ENCODE assay signal across 14 cellular contexts in the genomic region with DNA sequence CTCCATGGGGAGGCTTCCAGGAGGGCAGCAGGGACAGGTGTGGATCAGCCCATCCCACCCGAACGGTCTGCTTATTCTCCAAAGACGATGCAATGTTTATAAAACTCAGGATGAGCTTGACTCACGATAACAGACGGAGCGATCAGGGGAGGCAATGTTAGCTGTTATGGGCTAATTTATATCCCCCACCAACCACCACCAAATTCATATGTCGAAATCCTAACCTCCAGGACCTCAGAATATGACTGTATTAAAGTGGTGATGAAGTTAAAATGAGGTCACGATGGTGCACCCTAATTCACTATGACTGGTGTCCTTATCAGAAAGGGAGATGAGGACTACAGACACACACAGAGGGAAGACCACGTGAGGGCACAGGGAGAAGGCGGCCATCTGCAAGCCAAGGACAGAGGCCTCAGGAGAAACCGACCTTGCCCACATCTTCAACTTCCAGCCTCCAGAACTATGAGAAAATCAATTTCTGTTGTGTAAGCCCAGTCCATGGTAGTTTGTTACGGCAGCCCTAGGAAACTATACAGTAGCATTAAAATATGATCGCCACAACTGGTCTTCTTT. TPM values are rescaled to one million over a fixed set of nuclear protein-coding genes. Genes with fewer than 3 reads are reported as not detected.
DNase-seq lines count a peak whose midpoint lies in the region; TF ChIP-seq lines count a peak whose summit lies in the region.
"Had no signal": no experiment of that assay in that cellular context is flagged by ENCODE, and none has a peak within 500 bp of the region (broad histone marks: within the 10 kb centered on the region; RNA-seq: fewer than 3 reads in every experiment).

No MANE protein-coding gene starts in this region.

- no peaks in the 10 kb centered on the region for H3K27me3 ChIP-seq in trophoblast cell (ENCODE audit: insufficient read depth, low read length)

- H3K4me2 ChIP-seq in trophoblast cell (ENCODE audit: low read length), result no peak overlapping the region

- intact Hi-C loops in CD14-positive monocyte (cut with micrococcal nuclease), result loop anchor here (2.0 to 5.0 kb wide), 2 partner anchors 39 kb away; no protein-coding TSS in a partner anchor

- DNase-seq in CD14-positive monocyte (ENCODE audit: low spot score) (no peak), NB4 (ENCODE audit: low read depth) (peak; percentile 76), epithelial cell of esophagus (ENCODE audit: low read depth) (peak; percentile 82), trophoblast cell (no peak), cortex of kidney (lab: John Stamatoyannopoulos, UW) (no peak), NCI-H510A treated with DMSO at 0.1 percent for 48 hours (lab: John Stamatoyannopoulos, UW) (no peak), kidney glomerular epithelial cell (lab: John Stamatoyannopoulos, UW) (no peak), NAMALWA (ENCODE audit: low spot score) (no peak)
- DNase-seq: activated T-cell treated with anti-CD3 and anti-CD28 coated beads for 4 hours; CD4-positive, alpha-beta T cell; immature natural killer cell; NCI-H1930; T-helper 17 cell had no signal

- no CpG with 5 or more reads among the region's 13 CpGs for WGBS in trophoblast cell (ENCODE audit: extremely low coverage, insufficient coverage, insufficient read length)

- peak overlapping the region; percentile 18 for H2AK5ac ChIP-seq in trophoblast cell (ENCODE audit: low read length)

- no peak overlapping the region for H3K18ac ChIP-seq in trophoblast cell (ENCODE audit: low read length)

- no peak overlapping the region for H4K8ac ChIP-seq in trophoblast cell (ENCODE audit: low read depth, low read length)

- H3K4me1 ChIP-seq in trophoblast cell (ENCODE audit: control insufficient read depth in 1 of 2, insufficient read depth in 2 of 2, low read length in 2 of 2), result peaks cover 10 to 12% of the 10 kb centered on the region in 2 experiments

- H3K4me3 Mint-ChIP-seq in CD14-positive monocyte, result no peak overlapping the region
- H3K4me3 Mint-ChIP-seq: CD4-positive, alpha-beta T cell; immature natural killer cell; stimulated activated naive CD8-positive, alpha-beta T cell treated with anti-CD3 and anti-CD28 coated beads, Interleukin-15, Interleukin-2, amounts not matched to agents 100 ng/mL and 50 ng/mL, for 24 hours; T-helper 17 cell had no signal

- no peak for TF ChIP-seq POLR2A in NB4 (IDR thresholded peaks at IDR 0.05; ENCODE audit: extremely low read depth, insufficient read length)

- no peak overlapping the region for H3K27ac ChIP-seq in trophoblast cell (ENCODE audit: low read depth, low read length)

- no peak overlapping the region for H3K9ac ChIP-seq in trophoblast cell (ENCODE audit: low read length)

- H3K36me3 Mint-ChIP-seq in CD14-positive monocyte, result peaks cover 0 to 2% of the 10 kb centered on the region in 2 donors
- H3K36me3 Mint-ChIP-seq: immature natural killer cell had no signal

- H3K4me3 ChIP-seq in NB4 (ENCODE audit: low read depth, low read length), result no peak overlapping the region
- H3K4me3 ChIP-seq in epithelial cell of esophagus (ENCODE audit: low read length), result no peak overlapping the region
- H3K4me3 ChIP-seq in trophoblast cell (ENCODE audit: low read depth, low read length), result no peak overlapping the region

- peak overlapping the region in 5 of 7 donors; percentile 66 to 98 (median 88) for H3K27ac Mint-ChIP-seq in CD14-positive monocyte
- H3K27ac Mint-ChIP-seq: CD4-positive, alpha-beta T cell; immature natural killer cell; stimulated activated naive CD8-positive, alpha-beta T cell treated with anti-CD3 and anti-CD28 coated beads, Interleukin-15, Interleukin-2, amounts not matched to agents 100 ng/mL and 50 ng/mL, for 24 hours; T-helper 17 cell had no signal

- H3K4me1 Mint-ChIP-seq in CD14-positive monocyte, result peaks cover 50% of the 10 kb centered on the region
- H3K4me1 Mint-ChIP-seq: immature natural killer cell had no signal

- H3K4ac ChIP-seq in trophoblast cell (ENCODE audit: low read depth, low read length), result no peak overlapping the region

- H3K23ac ChIP-seq in trophoblast cell (ENCODE audit: low read length), result no peak overlapping the region

- peak overlapping the region; percentile 31 for H4K91ac ChIP-seq in trophoblast cell (ENCODE audit: low read depth, low read length)

- peaks cover 0 to 2% (median 0%) of the 10 kb centered on the region in 7 donors for H3K9me3 Mint-ChIP-seq in CD14-positive monocyte
- H3K9me3 Mint-ChIP-seq: CD4-positive, alpha-beta T cell; immature natural killer cell; stimulated activated naive CD8-positive, alpha-beta T cell treated with anti-CD3 and anti-CD28 coated beads, Interleukin-15, Interleukin-2, amounts not matched to agents 100 ng/mL and 50 ng/mL, for 24 hours had no signal

- H4K12ac ChIP-seq in trophoblast cell (ENCODE audit: low read depth, low read length), result no peak overlapping the region

- H2AFZ ChIP-seq in trophoblast cell (ENCODE audit: insufficient read depth, low read length, poor library complexity), result no peak overlapping the region

- peak overlapping the region; percentile 46 for H2BK12ac ChIP-seq in trophoblast cell (ENCODE audit: low read length)

- H2BK5ac ChIP-seq in trophoblast cell (ENCODE audit: low read depth, low read length, poor library complexity), result no peak overlapping the region

- H3K27me3 Mint-ChIP-seq in CD14-positive monocyte (ENCODE audit: low read depth in 3 of 3), result peaks cover 0 to 6% (median 2%) of the 10 kb centered on the region in 3 donors
- H3K27me3 Mint-ChIP-seq: CD4-positive, alpha-beta T cell; stimulated activated naive CD8-positive, alpha-beta T cell treated with anti-CD3 and anti-CD28 coated beads, Interleukin-15, Interleukin-2, amounts not matched to agents 100 ng/mL and 50 ng/mL, for 24 hours had no signal

- H3K14ac ChIP-seq in trophoblast cell (ENCODE audit: low read length), result no peak overlapping the region

- H3K79me1 ChIP-seq in trophoblast cell (ENCODE audit: low read length), result peaks cover 5% of the 10 kb centered on the region

- H3K36me3 ChIP-seq in trophoblast cell (ENCODE audit: control insufficient read depth in 1 of 2, insufficient read depth in 2 of 2, low read length in 2 of 2), result no peaks in the 10 kb centered on the region

- no peak overlapping the region for H2BK120ac ChIP-seq in trophoblast cell (ENCODE audit: insufficient read depth, low read length, poor library complexity)

- H3K79me2 ChIP-seq in trophoblast cell (ENCODE audit: control insufficient read depth, insufficient read depth, low read length, poor library complexity), result no peaks in the 10 kb centered on the region

- TF ChIP-seq CTCF in CD14-positive monocyte (IDR thresholded peaks at IDR 0.05), result no peak
- TF ChIP-seq CTCF in NB4 (IDR thresholded peaks at IDR 0.05; ENCODE audit: low read depth, low read length), result no peak
- TF ChIP-seq CTCF in epithelial cell of esophagus (IDR thresholded peaks at IDR 0.05; ENCODE audit: insufficient read depth, low read depth, low read length, missing control alignments), result no peak

- H3K9me3 ChIP-seq in trophoblast cell (ENCODE audit: insufficient read depth, low read depth, low read length), result peaks cover 5% of the 10 kb centered on the region

RNA-seq across cellular contexts. Expression of a gene that starts 7.0 kb away (rescaled TPM):
- under 1 TPM in 1 of 2 donors, not detected in 1; 0.20 TPM for polyA plus RNA-seq in CD14-positive monocyte
- polyA plus RNA-seq in trophoblast cell (2013), result 1.7 and 2.0 TPM in 2 replicates
- polyA plus RNA-seq: immature natural killer cell had no signal

Comparison
In these comparisons a context has a peak if more than half of its experiments do, and no peak if none do; other contexts are left out.
1. DNase-seq: peak in NB4 (single experiment) and epithelial cell of esophagus (single experiment); none in CD14-positive monocyte (single experiment), trophoblast cell (0 of 2), cortex of kidney (single experiment), NCI-H510A treated with DMSO at 0.1 percent for 48 hours (single experiment), kidney glomerular epithelial cell (single experiment) and NAMALWA (single experiment).